Comparison of ENCODE assay signal across 11 cellular contexts in the genomic region with DNA sequence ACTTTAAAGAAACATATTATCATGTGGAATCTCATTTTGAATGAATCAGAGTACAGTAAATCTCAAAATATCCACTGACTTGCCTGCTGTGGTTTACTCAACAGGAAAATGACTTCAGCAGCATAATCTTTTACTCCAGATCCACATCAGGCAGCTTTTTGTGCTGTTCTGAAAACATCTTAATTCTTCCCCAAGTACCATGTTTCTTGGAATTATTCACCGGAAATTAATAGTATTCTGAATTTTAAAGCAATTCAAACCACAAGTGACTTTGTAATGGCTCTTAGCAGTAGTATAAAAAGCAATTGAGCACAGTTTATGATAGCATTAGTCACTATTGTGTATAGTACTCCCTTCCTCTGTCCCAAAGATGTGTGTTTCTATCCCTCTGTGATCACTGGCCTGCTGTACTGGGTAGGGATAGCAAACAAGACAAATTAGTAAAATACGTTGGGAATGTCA.
DNase-seq lines count a peak whose midpoint lies in the region; ATAC-seq and TF ChIP-seq lines count a peak whose summit lies in the region.
"Had no signal": no experiment of that assay in that cellular context is flagged by ENCODE, and none has a peak within 500 bp of the region (broad histone marks: within the 10 kb centered on the region; RNA-seq: fewer than 3 reads in every experiment).

No MANE protein-coding gene starts in this region.

- peak overlapping the region; percentile 24 for H3K4me2 ChIP-seq in mammary epithelial cell (ENCODE audit: insufficient read depth, low read depth, low read length)

- H3K27me3 Mint-ChIP-seq in HFFc6 (ENCODE audit: insufficient read depth) = peaks cover 3% of the 10 kb centered on the region; the same call in 1 of the 2 replicates
- H3K27me3 Mint-ChIP-seq in mesothelial cell of epicardium (ENCODE audit: low read depth) = no peaks in the 10 kb centered on the region

- H3K27me3 ChIP-seq in mammary epithelial cell (ENCODE audit: insufficient read depth, low read length) = no peaks in the 10 kb centered on the region

- intact Hi-C loops in mammary epithelial cell (cut with micrococcal nuclease) = no loop called here

- H3K36me3 ChIP-seq in mammary epithelial cell (ENCODE audit: insufficient read depth, low read length) = no peaks in the 10 kb centered on the region

- CTCF ChIA-PET in mammary epithelial cell (lab: Charles Lee; ENCODE audit: low non-redundant PET) = no interaction called here

- TF ChIP-seq CTCF in HFFc6 (IDR thresholded peaks at IDR 0.05) (no peak), mammary epithelial cell (conservative IDR thresholded peaks at IDR 0.05 in 1 of 2, IDR thresholded peaks at IDR 0.05 in 1 of 2; ENCODE audit: extremely low read depth in 1 of 2, insufficient read depth in 1 of 2, low read depth in 1 of 2, low read length in 2 of 2) (no peak), mesothelial cell of epicardium (IDR thresholded peaks at IDR 0.05; ENCODE audit: unreplicated experiment) (no peak)

- dilution Hi-C loops in mammary epithelial cell (cut with HindIII; ENCODE audit: low sequenced_read_pairs) = no loop called here

- WGBS in mammary epithelial cell (ENCODE audit: low coverage, missing lambda C conversion rate) = 0% methylated on average over 2 of the region's 2 CpGs

- H3K9me3 Mint-ChIP-seq in HFFc6 (peaks cover 3% of the 10 kb centered on the region; the same call in 1 of the 2 replicates), mesothelial cell of epicardium (peaks cover 9% of the 10 kb centered on the region)
- H3K9me3 Mint-ChIP-seq: activated naive CD4-positive, alpha-beta T cell treated with anti-CD3 and anti-CD28 coated beads, Interleukin-2, amount 10 ng/mL, durations not matched to agents 7 days and 5 days had no signal

- in situ Hi-C loops in ACHN (cut with HindIII; ENCODE audit: low pct_ligation_motif_present, low pct_unique_long_range_greater_than_20kb, low sequenced_read_pairs) = no loop called here
- in situ Hi-C loops in mammary epithelial cell (cut with MboI; ENCODE audit: low sequenced_read_pairs in 2 of 2) = no loop called here

- H3K4me3 Mint-ChIP-seq in HFFc6 = peak overlapping the region; percentile 61
- H3K4me3 Mint-ChIP-seq in mesothelial cell of epicardium = no peak overlapping the region
- H3K4me3 Mint-ChIP-seq: activated naive CD4-positive, alpha-beta T cell treated with anti-CD3 and anti-CD28 coated beads, Interleukin-2, amount 10 ng/mL, durations not matched to agents 7 days and 5 days had no signal

- H3K79me2 ChIP-seq in mammary epithelial cell (ENCODE audit: insufficient read depth, low read length) = no peaks in the 10 kb centered on the region

- no peaks in the 10 kb centered on the region for H3K9me3 ChIP-seq in mammary epithelial cell (replicated peaks; ENCODE audit: insufficient read depth, low read length)

- no peaks in the 10 kb centered on the region for H4K20me1 ChIP-seq in mammary epithelial cell (ENCODE audit: insufficient read depth, low read length)

- peak overlapping the region; percentile 86 for H3K27ac Mint-ChIP-seq in HFFc6
- H3K27ac Mint-ChIP-seq in mesothelial cell of epicardium = peak overlapping the region; percentile 72
- H3K27ac Mint-ChIP-seq: activated naive CD4-positive, alpha-beta T cell treated with anti-CD3 and anti-CD28 coated beads, Interleukin-2, amount 10 ng/mL, durations not matched to agents 7 days and 5 days had no signal

- peaks cover 47% of the 10 kb centered on the region for H3K4me1 ChIP-seq in mammary epithelial cell (ENCODE audit: insufficient read depth, low read length)

- H2AFZ ChIP-seq in mammary epithelial cell (ENCODE audit: low read depth, low read length) = no peak overlapping the region

- TSS peak; percentile 84 for BruUV-seq in mammary epithelial cell (replicated peaks; lab: Mats Ljungman, UMichigan)

- peaks cover 9% of the 10 kb centered on the region for H3K36me3 Mint-ChIP-seq in HFFc6 (ENCODE audit: low read depth)
- peaks cover 3% of the 10 kb centered on the region for H3K36me3 Mint-ChIP-seq in mesothelial cell of epicardium
- H3K36me3 Mint-ChIP-seq: activated naive CD4-positive, alpha-beta T cell treated with anti-CD3 and anti-CD28 coated beads, Interleukin-2, amount 10 ng/mL, durations not matched to agents 7 days and 5 days had no signal

- ATAC-seq in HG03196 (IDR thresholded peaks at IDR 0.05; ENCODE audit: unreplicated experiment) = no peak

- H3K4me3 ChIP-seq in mammary epithelial cell (replicated peaks in 1 of 3; ENCODE audit: insufficient read depth in 1 of 3, low read depth in 2 of 3, low read length in 3 of 3) = no peak overlapping the region
- H3K4me3 ChIP-seq: skin epidermis had no signal

- peaks cover 80% of the 10 kb centered on the region for H3K4me1 Mint-ChIP-seq in HFFc6 (ENCODE audit: low read depth)
- H3K4me1 Mint-ChIP-seq in mesothelial cell of epicardium = peaks cover 37% of the 10 kb centered on the region

- peak overlapping the region; percentile 30 for H3K9ac ChIP-seq in mammary epithelial cell (ENCODE audit: insufficient read depth, low read length)

- DNase-seq in ACHN (peak; percentile 60), HFFc6 (peak; percentile 96), mammary epithelial cell (peak; percentile 92), mesothelial cell of epicardium (ENCODE audit: low spot score in 2 of 2, unreplicated experiment in 2 of 2) (no peak), NCI-H446 (lab: John Stamatoyannopoulos, UW) (no peak), NCI-H748 (lab: John Stamatoyannopoulos, UW; ENCODE audit: unreplicated experiment) (no peak), RPMI8226 (no peak)
- DNase-seq: activated naive CD4-positive, alpha-beta T cell treated with anti-CD3 and anti-CD28 coated beads, Interleukin-2, amount 10 ng/mL, durations not matched to agents 7 days and 5 days; DND-41 had no signal

- H3K27ac ChIP-seq in mammary epithelial cell (ENCODE audit: insufficient read depth, low read depth, low read length) = peak overlapping the region; percentile 85

Comparison
In these comparisons a context has a peak if more than half of its experiments do, and no peak if none do; other contexts are left out.
1. DNase-seq: peak in ACHN (single experiment), HFFc6 (single experiment) and mammary epithelial cell (single experiment); none in mesothelial cell of epicardium (0 of 2), NCI-H446 (0 of 2), NCI-H748 (single experiment) and RPMI8226 (single experiment).